In the genomic region with DNA sequence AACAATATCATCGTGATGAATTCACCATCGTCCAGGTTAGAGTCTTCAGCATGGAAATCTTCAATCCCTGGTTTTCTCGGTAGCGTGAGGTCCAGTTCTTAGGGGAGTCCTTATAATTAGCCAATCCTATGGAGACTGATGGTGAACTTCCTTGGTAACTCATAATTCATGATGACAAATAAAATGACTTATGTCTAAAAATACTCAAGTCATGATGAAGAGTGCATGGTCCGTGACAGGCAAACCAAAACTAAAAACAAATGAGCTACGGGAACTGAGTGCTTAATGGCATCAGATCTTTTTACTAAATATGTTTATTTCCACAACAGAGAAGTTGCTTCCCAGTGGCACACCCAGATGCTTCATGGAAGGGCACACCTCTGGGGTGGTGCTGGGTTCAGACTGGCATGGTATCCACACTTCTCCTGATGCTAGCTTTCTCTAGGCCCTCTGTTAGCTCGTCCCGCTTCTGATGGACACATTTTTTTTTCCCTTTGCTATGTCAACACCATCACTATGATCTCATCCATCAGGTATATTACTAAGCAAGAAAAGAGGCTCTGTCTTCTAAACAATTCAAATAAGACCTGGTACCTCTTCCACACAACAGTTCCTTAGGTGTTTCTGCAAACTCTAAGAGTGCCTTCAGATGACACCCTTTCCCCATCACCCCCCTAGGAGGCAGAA, we compare ENCODE assay signal across 18 cellular contexts.
DNase-seq lines count a peak whose midpoint lies in the region; ATAC-seq and TF ChIP-seq lines count a peak whose summit lies in the region.
"Had no signal": no experiment of that assay in that cellular context is flagged by ENCODE, and none has a peak within 500 bp of the region (broad histone marks: within the 10 kb centered on the region; RNA-seq: fewer than 3 reads in every experiment).

No MANE protein-coding gene starts in this region.

- DNase-seq in epithelial cell of prostate (ENCODE audit: low read depth, low spot score) (no peak), esophagus muscularis mucosa (ENCODE audit: extremely low spot score) (no peak), GM20000 (ENCODE audit: low spot score) (no peak), GM03348 (ENCODE audit: low spot score) (no peak)
- DNase-seq in stimulated activated naive CD4-positive, alpha-beta T cell (lab: John Stamatoyannopoulos, UW) = no peak
- DNase-seq: activated T-cell treated with anti-CD3 and anti-CD28 coated beads for 4 hours, endodermal cell, glutamatergic neuron, KG1, mucosa of descending colon, NCI-H510A, stomach, T-helper 2 cell had no signal

- no peaks in the 10 kb centered on the region for H4K20me1 ChIP-seq in BLaER1 treated with 17β-estradiol and CSF1 and Interleukin-3, amounts not matched to agents 10 nM and 100 nM

- WGBS in esophagus muscularis mucosa = 83% methylated on average over 8 of the region's 8 CpGs

- no peak for TF ChIP-seq EP300 in esophagus muscularis mucosa (IDR thresholded peaks at IDR 0.05)

- peaks cover 5 to 26% (median 19%) of the 10 kb centered on the region in 10 experiments; a peak in 17 of 20 replicates for H3K4me1 ChIP-seq in BLaER1 treated with 17β-estradiol and CSF1 and Interleukin-3, amounts not matched to agents 10 nM and 100 nM
- H3K4me1 ChIP-seq in esophagus muscularis mucosa = peaks cover 0 to 10% (median 8%) of the 10 kb centered on the region in 4 donors

- no peak overlapping the region for H3K9ac ChIP-seq in BLaER1 treated with 17β-estradiol and CSF1 and Interleukin-3, amounts not matched to agents 10 nM and 100 nM

- TF ChIP-seq CTCF in esophagus muscularis mucosa (IDR thresholded peaks at IDR 0.05) = no peak
- TF ChIP-seq CTCF in GM20000 (IDR thresholded peaks at IDR 0.05; ENCODE audit: extremely low read depth, missing control alignments) = no peak

- peak; percentile 72 for ATAC-seq in GM18867 (IDR thresholded peaks at IDR 0.05; ENCODE audit: unreplicated experiment)
- ATAC-seq in HG03103 (IDR thresholded peaks at IDR 0.05; ENCODE audit: low read depth, unreplicated experiment) = peak; percentile 55
- ATAC-seq: Right ventricle myocardium inferior had no signal

- H3K4me2 ChIP-seq in BLaER1 treated with 17β-estradiol and CSF1 and Interleukin-3, amounts not matched to agents 10 nM and 100 nM = peak overlapping the region; percentile 30 to 68 (median 50); a peak in 21 of 22 replicates

- peak overlapping the region in 8 of 11 experiments; percentile 2 to 41 (median 28); a peak in 9 of 22 replicates for H3K27ac ChIP-seq in BLaER1 treated with 17β-estradiol and CSF1 and Interleukin-3, amounts not matched to agents 10 nM and 100 nM
- peak overlapping the region; percentile 30 for H3K27ac ChIP-seq in epithelial cell of prostate
- no peak overlapping the region for H3K27ac ChIP-seq in esophagus muscularis mucosa (replicated peaks in 1 of 4)
- H3K27ac ChIP-seq: stomach had no signal

- TF ChIP-seq POLR2A in esophagus muscularis mucosa (IDR thresholded peaks at IDR 0.05; ENCODE audit: low read depth) = no peak

- H3K36me3 ChIP-seq in BLaER1 treated with 17β-estradiol and CSF1 and Interleukin-3, amounts not matched to agents 10 nM and 100 nM = no peaks in the 10 kb centered on the region
- H3K36me3 ChIP-seq in esophagus muscularis mucosa = no peaks in the 10 kb centered on the region
- H3K36me3 ChIP-seq: stomach had no signal

- intact Hi-C loops in esophagus muscularis mucosa (cut with DNase I) = no loop called here

- 0 out of 22 replicates have a peak, but pooled peaks cover 0 to 8% (median 0%) of the 10 kb centered on the region in 11 experiments for H3K9me3 ChIP-seq in BLaER1 treated with 17β-estradiol and CSF1 and Interleukin-3, amounts not matched to agents 10 nM and 100 nM (replicated peaks in 1 of 11)
- H3K9me3 ChIP-seq in esophagus muscularis mucosa = no peaks in the 10 kb centered on the region
- H3K9me3 ChIP-seq: mucosa of descending colon, stomach had no signal

- H3K4me3 ChIP-seq in BLaER1 treated with 17β-estradiol and CSF1 and Interleukin-3, amounts not matched to agents 10 nM and 100 nM = no peak overlapping the region
- H3K4me3 ChIP-seq in esophagus muscularis mucosa = no peak overlapping the region
- H3K4me3 ChIP-seq: mucosa of descending colon, skin epidermis, stomach had no signal

- no peaks in the 10 kb centered on the region for H3K27me3 ChIP-seq in BLaER1 treated with 17β-estradiol and CSF1 and Interleukin-3, amounts not matched to agents 10 nM and 100 nM
- H3K27me3 ChIP-seq in esophagus muscularis mucosa = no peaks in the 10 kb centered on the region
- H3K27me3 ChIP-seq: stomach had no signal

Comparison
In these comparisons a context has a peak if more than half of its experiments do, and no peak if none do; other contexts are left out.
1. H3K27ac ChIP-seq: peak in BLaER1 treated with 17β-estradiol and CSF1 and Interleukin-3, amounts not matched to agents 10 nM and 100 nM (8 of 11) and epithelial cell of prostate (single experiment); none in esophagus muscularis mucosa (0 of 4).